In genomic region chr20:25857091-25857788, GRCh38 we compare ENCODE assay signal across 8 cellular contexts.
DNase-seq lines count a peak whose midpoint lies in the region; ATAC-seq and TF ChIP-seq lines count a peak whose summit lies in the region.
"Not testable (repeated sequence)": the region's sequence is repeated elsewhere in the genome, so short reads cannot be mapped to it uniquely, and the experiment has no call there.

No MANE protein-coding gene starts in this region.

- peaks cover 19% of the 10 kb centered on the region for H3K27me3 ChIP-seq in CD8-positive, alpha-beta T cell (ENCODE audit: insufficient read depth, low read length)
- H3K27me3 ChIP-seq in left ventricle myocardium inferior (ENCODE audit: low read depth), result not testable (repeated sequence)
- H3K27me3 ChIP-seq in naive thymus-derived CD4-positive, alpha-beta T cell (ENCODE audit: control insufficient read depth in 2 of 2, insufficient read depth in 2 of 2, low read length in 2 of 2), result peaks cover 0 to 12% of the 10 kb centered on the region in 2 donors

- H3K27ac Mint-ChIP-seq in CD8-positive, alpha-beta T cell; T-helper 1 cell treated with Interleukin-12 subunit alpha and Interleukin-12 subunit beta and Interleukin-4 antibody, amounts not matched to agents 30 μg/mL and 1 μg/mL, for 36 hours; activated T-helper 2 cell treated with anti-CD3 and anti-CD28 coated beads, Interferon-gamma antibody, Interleukin-2, Interleukin-4, amounts not matched to agents 10 μg/mL and 5 μg/mL and 100 μg/mL, durations not matched to agents 14 hours and 24 hours and 36 hours; central memory CD8-positive, alpha-beta T cell (ENCODE audit: low read depth); osteocyte (ENCODE audit: unreplicated experiment); type B pancreatic cell: not testable (repeated sequence)
- H3K27ac Mint-ChIP-seq in naive thymus-derived CD4-positive, alpha-beta T cell, result peak overlapping the region in 2 of 9 donors; percentile 23 to 76

- intact Hi-C loops in CD8-positive, alpha-beta T cell (cut with DNase I, micrococcal nuclease); activated T-helper 2 cell treated with anti-CD3 and anti-CD28 coated beads, Interferon-gamma antibody, Interleukin-2, Interleukin-4, amounts not matched to agents 10 μg/mL and 5 μg/mL and 100 μg/mL, durations not matched to agents 14 hours and 24 hours and 36 hours (cut with micrococcal nuclease); left ventricle myocardium inferior (cut with micrococcal nuclease); naive thymus-derived CD4-positive, alpha-beta T cell (cut with micrococcal nuclease): not testable (repeated sequence)

- POLR2A ChIA-PET in CD8-positive, alpha-beta T cell (lab: Charles Lee); naive thymus-derived CD4-positive, alpha-beta T cell (lab: Charles Lee): not testable (repeated sequence)

- H3K27ac ChIP-seq in CD8-positive, alpha-beta T cell (ENCODE audit: low read depth, low read length); left ventricle myocardium inferior (replicated peaks); naive thymus-derived CD4-positive, alpha-beta T cell (ENCODE audit: low read depth, low read length): not testable (repeated sequence)

- H3K9me3 ChIP-seq in CD8-positive, alpha-beta T cell (ENCODE audit: low read length); left ventricle myocardium inferior (replicated peaks); naive thymus-derived CD4-positive, alpha-beta T cell (ENCODE audit: control insufficient read depth in 2 of 3, low read length in 3 of 3): not testable (repeated sequence)

- H3K4me3 ChIP-seq in CD8-positive, alpha-beta T cell (ENCODE audit: low read depth, low read length); naive thymus-derived CD4-positive, alpha-beta T cell (ENCODE audit: low read length): not testable (repeated sequence)
- peak overlapping the region; percentile 64 for H3K4me3 ChIP-seq in left ventricle myocardium inferior

- not testable (repeated sequence) for H3K36me3 ChIP-seq in CD8-positive, alpha-beta T cell (ENCODE audit: insufficient read depth, low read length); left ventricle myocardium inferior; naive thymus-derived CD4-positive, alpha-beta T cell (ENCODE audit: control insufficient read depth in 2 of 3, insufficient read depth in 3 of 3, low read length in 3 of 3)

- CTCF ChIA-PET in CD8-positive, alpha-beta T cell (lab: Charles Lee); naive thymus-derived CD4-positive, alpha-beta T cell (lab: Charles Lee): not testable (repeated sequence)

- TF ChIP-seq CTCF in CD8-positive, alpha-beta T cell (IDR thresholded peaks at IDR 0.05); left ventricle myocardium inferior (IDR thresholded peaks at IDR 0.05; ENCODE audit: borderline replicate concordance); osteocyte (IDR thresholded peaks at IDR 0.05); type B pancreatic cell (conservative IDR thresholded peaks at IDR 0.05): not testable (repeated sequence)

- peaks cover 39% of the 10 kb centered on the region for H3K4me1 ChIP-seq in CD8-positive, alpha-beta T cell (ENCODE audit: insufficient read depth, low read length)
- H3K4me1 ChIP-seq in left ventricle myocardium inferior, result peaks cover 61% of the 10 kb centered on the region
- peaks cover 9 to 21% of the 10 kb centered on the region in 2 donors for H3K4me1 ChIP-seq in naive thymus-derived CD4-positive, alpha-beta T cell (ENCODE audit: control insufficient read depth in 2 of 2, insufficient read depth in 2 of 2, low read length in 2 of 2)

- peak overlapping the region; percentile 37 for H3K4me3 Mint-ChIP-seq in CD8-positive, alpha-beta T cell
- H3K4me3 Mint-ChIP-seq in T-helper 1 cell treated with Interleukin-12 subunit alpha and Interleukin-12 subunit beta and Interleukin-4 antibody, amounts not matched to agents 30 μg/mL and 1 μg/mL, for 36 hours, result peak overlapping the region; percentile 83
- H3K4me3 Mint-ChIP-seq in activated T-helper 2 cell treated with anti-CD3 and anti-CD28 coated beads, Interferon-gamma antibody, Interleukin-2, Interleukin-4, amounts not matched to agents 10 μg/mL and 5 μg/mL and 100 μg/mL, durations not matched to agents 14 hours and 24 hours and 36 hours (ENCODE audit: low read depth), result peak overlapping the region; percentile 64
- H3K4me3 Mint-ChIP-seq in central memory CD8-positive, alpha-beta T cell, result peak overlapping the region; percentile 46
- H3K4me3 Mint-ChIP-seq in naive thymus-derived CD4-positive, alpha-beta T cell, result peak overlapping the region in 9 of 10 donors; percentile 4 to 86 (median 37)
- not testable (repeated sequence) for H3K4me3 Mint-ChIP-seq in osteocyte (ENCODE audit: unreplicated experiment)
- H3K4me3 Mint-ChIP-seq in type B pancreatic cell, result peak overlapping the region; percentile 33

- not testable (repeated sequence) for H3K9me3 Mint-ChIP-seq in CD8-positive, alpha-beta T cell; T-helper 1 cell treated with Interleukin-12 subunit alpha and Interleukin-12 subunit beta and Interleukin-4 antibody, amounts not matched to agents 30 μg/mL and 1 μg/mL, for 36 hours; activated T-helper 2 cell treated with anti-CD3 and anti-CD28 coated beads, Interferon-gamma antibody, Interleukin-2, Interleukin-4, amounts not matched to agents 10 μg/mL and 5 μg/mL and 100 μg/mL, durations not matched to agents 14 hours and 24 hours and 36 hours; central memory CD8-positive, alpha-beta T cell; naive thymus-derived CD4-positive, alpha-beta T cell; osteocyte (ENCODE audit: unreplicated experiment); type B pancreatic cell

- not testable (repeated sequence) for H3K36me3 Mint-ChIP-seq in CD8-positive, alpha-beta T cell; T-helper 1 cell treated with Interleukin-12 subunit alpha and Interleukin-12 subunit beta and Interleukin-4 antibody, amounts not matched to agents 30 μg/mL and 1 μg/mL, for 36 hours (ENCODE audit: low read depth); activated T-helper 2 cell treated with anti-CD3 and anti-CD28 coated beads, Interferon-gamma antibody, Interleukin-2, Interleukin-4, amounts not matched to agents 10 μg/mL and 5 μg/mL and 100 μg/mL, durations not matched to agents 14 hours and 24 hours and 36 hours (ENCODE audit: low read depth); naive thymus-derived CD4-positive, alpha-beta T cell; osteocyte (ENCODE audit: unreplicated experiment); type B pancreatic cell
- peaks cover 20% of the 10 kb centered on the region for H3K36me3 Mint-ChIP-seq in central memory CD8-positive, alpha-beta T cell (ENCODE audit: insufficient read depth)

- H3K4me1 Mint-ChIP-seq in CD8-positive, alpha-beta T cell (ENCODE audit: low read depth), result peaks cover 41% of the 10 kb centered on the region
- peaks cover 41% of the 10 kb centered on the region for H3K4me1 Mint-ChIP-seq in T-helper 1 cell treated with Interleukin-12 subunit alpha and Interleukin-12 subunit beta and Interleukin-4 antibody, amounts not matched to agents 30 μg/mL and 1 μg/mL, for 36 hours (ENCODE audit: low read depth)
- H3K4me1 Mint-ChIP-seq in activated T-helper 2 cell treated with anti-CD3 and anti-CD28 coated beads, Interferon-gamma antibody, Interleukin-2, Interleukin-4, amounts not matched to agents 10 μg/mL and 5 μg/mL and 100 μg/mL, durations not matched to agents 14 hours and 24 hours and 36 hours (ENCODE audit: low read depth), result peaks cover 29% of the 10 kb centered on the region
- H3K4me1 Mint-ChIP-seq in central memory CD8-positive, alpha-beta T cell, result peaks cover 47% of the 10 kb centered on the region
- H3K4me1 Mint-ChIP-seq in naive thymus-derived CD4-positive, alpha-beta T cell, result peaks cover 36 to 67% (median 55%) of the 10 kb centered on the region in 7 donors
- H3K4me1 Mint-ChIP-seq in osteocyte (ENCODE audit: unreplicated experiment), result peaks cover 11% of the 10 kb centered on the region
- H3K4me1 Mint-ChIP-seq in type B pancreatic cell (ENCODE audit: unreplicated experiment), result not testable (repeated sequence)

- not testable (repeated sequence) for DNase-seq in CD8-positive, alpha-beta T cell; activated T-helper 2 cell treated with anti-CD3 and anti-CD28 coated beads, Interferon-gamma antibody, Interleukin-2, Interleukin-4, amounts not matched to agents 10 μg/mL and 5 μg/mL and 100 μg/mL, durations not matched to agents 14 hours and 24 hours and 36 hours (ENCODE audit: low spot score); central memory CD8-positive, alpha-beta T cell (ENCODE audit: low spot score in 2 of 2); left ventricle myocardium inferior; type B pancreatic cell (ENCODE audit: extremely low spot score, unreplicated experiment)
- DNase-seq in naive thymus-derived CD4-positive, alpha-beta T cell, result peak in 1 of 9 donors; percentile 9
- DNase-seq in osteocyte (ENCODE audit: extremely low spot score, unreplicated experiment), result peak; percentile 73

- H3K27me3 Mint-ChIP-seq in CD8-positive, alpha-beta T cell (ENCODE audit: low read depth), result peaks cover 58% of the 10 kb centered on the region
- peaks cover 57% of the 10 kb centered on the region for H3K27me3 Mint-ChIP-seq in T-helper 1 cell treated with Interleukin-12 subunit alpha and Interleukin-12 subunit beta and Interleukin-4 antibody, amounts not matched to agents 30 μg/mL and 1 μg/mL, for 36 hours (ENCODE audit: low read depth)
- H3K27me3 Mint-ChIP-seq in activated T-helper 2 cell treated with anti-CD3 and anti-CD28 coated beads, Interferon-gamma antibody, Interleukin-2, Interleukin-4, amounts not matched to agents 10 μg/mL and 5 μg/mL and 100 μg/mL, durations not matched to agents 14 hours and 24 hours and 36 hours (ENCODE audit: low read depth), result peaks cover 50% of the 10 kb centered on the region
- H3K27me3 Mint-ChIP-seq in central memory CD8-positive, alpha-beta T cell, result peaks cover 91% of the 10 kb centered on the region
- H3K27me3 Mint-ChIP-seq in naive thymus-derived CD4-positive, alpha-beta T cell, result peaks cover 53 to 68% (median 61%) of the 10 kb centered on the region in 5 donors
- not testable (repeated sequence) for H3K27me3 Mint-ChIP-seq in osteocyte (ENCODE audit: unreplicated experiment)
- H3K27me3 Mint-ChIP-seq in type B pancreatic cell, result peaks cover 51% of the 10 kb centered on the region

- not testable (repeated sequence) for ATAC-seq in CD8-positive, alpha-beta T cell; central memory CD8-positive, alpha-beta T cell (replicated peaks; ENCODE audit: extremely low read depth, poor library complexity, severe bottlenecking); naive thymus-derived CD4-positive, alpha-beta T cell
